8 cellular contexts compared by ENCODE assay signal in the genomic region with DNA sequence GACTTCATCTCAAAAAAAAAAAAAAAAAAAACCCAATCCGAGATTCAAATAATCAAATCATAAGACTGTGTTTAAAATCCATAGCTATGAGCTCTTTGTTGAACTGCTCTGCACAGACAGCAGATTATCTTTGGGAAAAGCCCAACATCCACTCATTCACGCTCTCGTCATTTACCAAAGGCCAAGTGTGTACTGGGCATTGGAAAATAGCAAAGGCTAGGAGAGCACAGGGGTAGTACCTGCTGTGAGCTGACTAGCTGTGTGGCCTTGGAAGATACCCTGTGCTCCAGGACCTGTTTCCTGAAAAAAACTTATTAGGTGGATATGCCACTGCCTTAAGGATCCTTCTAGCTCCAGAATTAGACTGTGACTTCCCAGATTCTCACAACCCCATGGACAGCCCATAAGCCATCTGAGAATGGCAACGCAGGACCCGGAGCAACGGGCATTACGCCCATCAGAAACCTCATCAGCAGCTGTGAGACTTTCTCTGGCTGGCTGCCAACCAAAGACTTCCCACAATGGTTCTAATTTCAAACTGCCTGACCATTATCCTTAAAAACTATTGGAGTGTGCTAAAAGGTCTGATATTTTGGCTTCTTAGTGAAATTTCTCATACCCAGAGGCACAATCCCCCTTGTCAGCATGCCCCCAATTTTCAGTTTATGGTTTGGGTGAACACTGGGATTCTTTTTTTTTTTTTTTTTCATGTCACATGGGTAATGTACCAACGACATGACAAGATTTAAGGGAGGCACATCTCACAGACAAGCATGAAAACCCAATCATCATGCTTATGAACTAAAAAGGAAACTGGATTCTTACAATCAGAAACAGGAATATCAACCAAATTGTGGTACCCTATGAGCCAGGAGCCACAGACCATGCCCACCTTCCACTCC. TPM values are rescaled to one million over a fixed set of nuclear protein-coding genes. Genes with fewer than 3 reads are reported as not detected.
DNase-seq lines count a peak whose midpoint lies in the region; ATAC-seq and TF ChIP-seq lines count a peak whose summit lies in the region.

No MANE protein-coding gene starts in this region.

- peaks cover 65% of the 10 kb centered on the region for H3K79me2 ChIP-seq in mammary epithelial cell (ENCODE audit: insufficient read depth, low read length)

- H3K27ac Mint-ChIP-seq in CD8-positive, alpha-beta memory T cell = peak overlapping the region in 5 of 8 donors; percentile 33 to 81 (median 52)
- peak overlapping the region; percentile 63 for H3K27ac Mint-ChIP-seq in mesothelial cell of epicardium

- dilution Hi-C loops in mammary epithelial cell (cut with HindIII; ENCODE audit: low sequenced_read_pairs) = no loop called here

- peaks cover 57 to 81% (median 71%) of the 10 kb centered on the region in 3 donors for H3K4me1 Mint-ChIP-seq in CD8-positive, alpha-beta memory T cell
- peaks cover 22% of the 10 kb centered on the region for H3K4me1 Mint-ChIP-seq in mesothelial cell of epicardium

- CTCF ChIA-PET in CD8-positive, alpha-beta memory T cell (lab: Charles Lee) = interaction anchor here (0.6 to 1.2 kb wide), 4 partner anchors 8 to 147 kb away, joined by 3 to 4 read pairs (median 3); a partner anchor contains a TSS
- CTCF ChIA-PET in mammary epithelial cell (lab: Charles Lee; ENCODE audit: low non-redundant PET) = no interaction called here

- ATAC-seq in GM18517 (IDR thresholded peaks at IDR 0.05; ENCODE audit: unreplicated experiment) (no peak), HG03108 (IDR thresholded peaks at IDR 0.05; ENCODE audit: unreplicated experiment) (no peak)

- H3K27me3 ChIP-seq in CD8-positive, alpha-beta memory T cell (ENCODE audit: insufficient read depth, low read length, poor library complexity, severe bottlenecking) = no peaks in the 10 kb centered on the region
- H3K27me3 ChIP-seq in mammary epithelial cell (ENCODE audit: insufficient read depth, low read length) (no peaks in the 10 kb centered on the region), esophagus squamous epithelium (no peaks in the 10 kb centered on the region)

- no TSS peak for BruUV-seq in mammary epithelial cell (replicated peaks; lab: Mats Ljungman, UMichigan)

- intact Hi-C loops in mammary epithelial cell (cut with micrococcal nuclease) = no loop called here
- intact Hi-C loops in esophagus squamous epithelium (cut with DNase I) = no loop called here

- no peak overlapping the region for H3K9ac ChIP-seq in mammary epithelial cell (ENCODE audit: insufficient read depth, low read length)

- in situ Hi-C loops in mammary epithelial cell (cut with MboI; ENCODE audit: low sequenced_read_pairs in 2 of 2) = no loop called here

- TF ChIP-seq CTCF in mammary epithelial cell (conservative IDR thresholded peaks at IDR 0.05 in 1 of 2, IDR thresholded peaks at IDR 0.05 in 1 of 2; ENCODE audit: extremely low read depth in 1 of 2, insufficient read depth in 1 of 2, low read depth in 1 of 2, low read length in 2 of 2) = no peak
- no peak for TF ChIP-seq CTCF in mesothelial cell of epicardium (IDR thresholded peaks at IDR 0.05; ENCODE audit: unreplicated experiment)
- no peak for TF ChIP-seq CTCF in esophagus squamous epithelium (IDR thresholded peaks at IDR 0.05)

- peaks cover 0 to 5% of the 10 kb centered on the region in 2 donors for H3K27me3 Mint-ChIP-seq in CD8-positive, alpha-beta memory T cell
- H3K27me3 Mint-ChIP-seq in mesothelial cell of epicardium (ENCODE audit: low read depth) = no peaks in the 10 kb centered on the region

- H2AFZ ChIP-seq in mammary epithelial cell (ENCODE audit: low read depth, low read length) = no peak overlapping the region

- H3K9me3 Mint-ChIP-seq in CD8-positive, alpha-beta memory T cell = peaks cover 4 to 21% (median 16%) of the 10 kb centered on the region in 5 donors
- H3K9me3 Mint-ChIP-seq in mesothelial cell of epicardium = peaks cover 14% of the 10 kb centered on the region

- H3K4me1 ChIP-seq in CD8-positive, alpha-beta memory T cell (ENCODE audit: insufficient read depth, low read length) = peaks cover 62% of the 10 kb centered on the region
- no peaks in the 10 kb centered on the region for H3K4me1 ChIP-seq in mammary epithelial cell (ENCODE audit: insufficient read depth, low read length)
- H3K4me1 ChIP-seq in esophagus squamous epithelium = peaks cover 7 to 35% (median 16%) of the 10 kb centered on the region in 3 donors

- 36% methylated on average over 8 of the region's 8 CpGs for WGBS in mammary epithelial cell (ENCODE audit: low coverage, missing lambda C conversion rate)
- WGBS in esophagus squamous epithelium, 2 donors = 34 to 39% methylated on average over 6 to 8 of the region's 8 CpGs

- H3K4me2 ChIP-seq in mammary epithelial cell (ENCODE audit: insufficient read depth, low read depth, low read length) = no peak overlapping the region

- H3K27ac ChIP-seq in CD8-positive, alpha-beta memory T cell (ENCODE audit: low read depth, low read length) = no peak overlapping the region
- no peak overlapping the region for H3K27ac ChIP-seq in mammary epithelial cell (ENCODE audit: insufficient read depth, low read depth, low read length)
- peak overlapping the region in 1 of 4 donors; percentile 2 for H3K27ac ChIP-seq in esophagus squamous epithelium

- TF ChIP-seq POLR2A in esophagus squamous epithelium (IDR thresholded peaks at IDR 0.05) (no peak), erythroblast (IDR thresholded peaks at IDR 0.05; ENCODE audit: low read length) (no peak)

- POLR2A ChIA-PET in CD8-positive, alpha-beta memory T cell (lab: Charles Lee) = interaction anchor here (0.9 to 1.8 kb wide), 4 partner anchors 8 to 70 kb away, joined by 3 to 6 read pairs (median 4); a partner anchor contains a TSS

- H3K36me3 ChIP-seq in CD8-positive, alpha-beta memory T cell (ENCODE audit: insufficient read depth, low read length) = peaks cover 9% of the 10 kb centered on the region
- no peaks in the 10 kb centered on the region for H3K36me3 ChIP-seq in mammary epithelial cell (ENCODE audit: insufficient read depth, low read length)
- peaks cover 0 to 22% (median 0%) of the 10 kb centered on the region in 3 donors for H3K36me3 ChIP-seq in esophagus squamous epithelium

- no peak overlapping the region for H3K4me3 ChIP-seq in CD8-positive, alpha-beta memory T cell (ENCODE audit: low read length)
- no peak overlapping the region for H3K4me3 ChIP-seq in mammary epithelial cell (replicated peaks in 1 of 3; ENCODE audit: insufficient read depth in 1 of 3, low read depth in 2 of 3, low read length in 3 of 3)
- H3K4me3 ChIP-seq in esophagus squamous epithelium = no peak overlapping the region

- H3K36me3 Mint-ChIP-seq in CD8-positive, alpha-beta memory T cell = peaks cover 19 to 46% (median 33%) of the 10 kb centered on the region in 3 donors
- H3K36me3 Mint-ChIP-seq in mesothelial cell of epicardium = peaks cover 26% of the 10 kb centered on the region

- DNase-seq in CD8-positive, alpha-beta memory T cell = no peak
- DNase-seq in NCI-H2029 (lab: John Stamatoyannopoulos, UW) = peak; percentile 52
- DNase-seq in mammary epithelial cell = peak; percentile 35
- DNase-seq in mesothelial cell of epicardium (ENCODE audit: low spot score in 2 of 2, unreplicated experiment in 2 of 2) = peak in 1 of 2 experiments; percentile 43
- no peak for DNase-seq in esophagus squamous epithelium (lab: John Stamatoyannopoulos, UW)
- no peak for DNase-seq in erythroblast (lab: John Stamatoyannopoulos, UW)

- peaks cover 5% of the 10 kb centered on the region for H3K9me3 ChIP-seq in CD8-positive, alpha-beta memory T cell (ENCODE audit: low read length)
- H3K9me3 ChIP-seq in mammary epithelial cell (replicated peaks; ENCODE audit: insufficient read depth, low read length) (peaks cover 9% of the 10 kb centered on the region), esophagus squamous epithelium (peaks cover 0 to 15% (median 0%) of the 10 kb centered on the region in 3 donors)

- no peaks in the 10 kb centered on the region for H4K20me1 ChIP-seq in mammary epithelial cell (ENCODE audit: insufficient read depth, low read length)

- H3K4me3 Mint-ChIP-seq in CD8-positive, alpha-beta memory T cell = peak overlapping the region in 5 of 7 donors; percentile 13 to 58 (median 26)
- H3K4me3 Mint-ChIP-seq in mesothelial cell of epicardium = no peak overlapping the region

RNA-seq across cellular contexts. Expression of a gene that starts 16.8 kb away (rescaled TPM):
- total RNA-seq in CD8-positive, alpha-beta memory T cell = 10 to 100 TPM; 32.9 to 33.3 TPM
- 13.7 TPM for polyA plus RNA-seq in CD8-positive, alpha-beta memory T cell
- total RNA-seq in mammary epithelial cell = 10 to 100 TPM; 35.5 to 43.1 TPM
- 19.0 TPM for polyA plus RNA-seq in mammary epithelial cell
- 20.8 TPM for polyA minus RNA-seq in mammary epithelial cell
- total RNA-seq in mesothelial cell of epicardium = 87.6 to 91.0 TPM (median 89.5 TPM) in 3 replicates
- total RNA-seq in esophagus squamous epithelium = 10 to 100 TPM; 33.9 to 65.3 (median 44.6) TPM

Comparison
In these comparisons a context has a peak if more than half of its experiments do, and no peak if none do; other contexts are left out.
1. DNase-seq: peak in NCI-H2029 (single experiment) and mammary epithelial cell (single experiment); none in CD8-positive, alpha-beta memory T cell (0 of 5), esophagus squamous epithelium (single experiment) and erythroblast (0 of 2).